Comparison of ENCODE assay signal across 19 cellular contexts in genomic region chr2:212392544-212392943, GRCh38.
DNase-seq lines count a peak whose midpoint lies in the region; TF ChIP-seq lines count a peak whose summit lies in the region.
"Had no signal": no experiment of that assay in that cellular context is flagged by ENCODE, and none has a peak within 500 bp of the region (broad histone marks: within the 10 kb centered on the region; RNA-seq: fewer than 3 reads in every experiment).

No MANE protein-coding gene starts in this region.

- DNase-seq in NCI-H2227 treated with DMSO at 0.1 percent for 48 hours (lab: John Stamatoyannopoulos, UW) = peak; percentile 48
- no peak for DNase-seq in NCI-H2227 (lab: John Stamatoyannopoulos, UW; ENCODE audit: unreplicated experiment)
- peak; percentile 33 for DNase-seq in HS-5 (ENCODE audit: low read depth)
- peak; percentile 19 for DNase-seq in fibroblast of mammary gland (ENCODE audit: low read depth)
- no peak for DNase-seq in AG08395 (ENCODE audit: low spot score)
- no peak for DNase-seq in inferior parietal cortex (ENCODE audit: extremely low spot score)
- no peak for DNase-seq in KG1 (lab: John Stamatoyannopoulos, UW)
- DNase-seq: BE2C; C1 segment of cervical spinal cord; CD4-positive, CD25-positive, alpha-beta regulatory T cell; CD8-positive, alpha-beta memory T cell; COR-L47; DMS 273 treated with DMSO at 0.1 percent for 48 hours; DMS53; DND-41; GOT3; H7 had no signal

- no peak for TF ChIP-seq CTCF in fibroblast of mammary gland (conservative IDR thresholded peaks at IDR 0.05; ENCODE audit: control insufficient read depth, insufficient read depth, low read depth, low read length)

- no peak overlapping the region for H3K4me3 ChIP-seq in fibroblast of mammary gland (ENCODE audit: control insufficient read depth, low read depth, low read length)
- H3K4me3 ChIP-seq: A549, GM12878 had no signal

Comparison
In these comparisons a context has a peak if more than half of its experiments do, and no peak if none do; other contexts are left out.
1. DNase-seq: peak in NCI-H2227 treated with DMSO at 0.1 percent for 48 hours (single experiment), HS-5 (single experiment) and fibroblast of mammary gland (single experiment); none in NCI-H2227 (single experiment), AG08395 (single experiment), inferior parietal cortex (single experiment) and KG1 (single experiment).